In genomic region chr11:44519989-44520737, GRCh38 we compare ENCODE assay signal across 21 cellular contexts. TPM values are rescaled to one million over a fixed set of nuclear protein-coding genes. Genes with fewer than 3 reads are reported as not detected.
DNase-seq lines count a peak whose midpoint lies in the region; ATAC-seq and TF ChIP-seq lines count a peak whose summit lies in the region.
"Had no signal": no experiment of that assay in that cellular context is flagged by ENCODE, and none has a peak within 500 bp of the region (broad histone marks: within the 10 kb centered on the region; RNA-seq: fewer than 3 reads in every experiment).

No MANE protein-coding gene starts in this region.

- H3K27ac Mint-ChIP-seq in activated naive CD4-positive, alpha-beta T cell treated with anti-CD3 and anti-CD28 coated beads, Interleukin-2, amount 10 ng/mL, durations not matched to agents 7 days and 5 days: no peak overlapping the region
- H3K27ac Mint-ChIP-seq: activated T-helper 2 cell treated with anti-CD3 and anti-CD28 coated beads, Interferon-gamma antibody, Interleukin-2, Interleukin-4, amounts not matched to agents 10 μg/mL and 5 μg/mL and 100 μg/mL, durations not matched to agents 14 hours and 24 hours and 36 hours; CD8-positive, alpha-beta memory T cell; T-helper 1 cell treated with Interleukin-12 subunit alpha and Interleukin-12 subunit beta and Interleukin-4 antibody, amounts not matched to agents 30 μg/mL and 1 μg/mL, for 36 hours had no signal

- 11% methylated on average over 17 of the region's 43 CpGs; no CpG with 5 or more reads in 1 of the 2 experiments for WGBS in IMR-90 (ENCODE audit: extremely low coverage in 2 of 2, insufficient read length in 1 of 2), 2 experiments
- WGBS in heart right ventricle, 2 donors: 52 to 64% methylated on average over 43 of the region's 43 CpGs

- no peaks in the 10 kb centered on the region for H3K79me1 ChIP-seq in IMR-90 (ENCODE audit: low read depth in 1 of 2, low read length in 2 of 2)

- H2AK9ac ChIP-seq in IMR-90 (replicated peaks; ENCODE audit: low read depth, low read length, poor library complexity): no peak overlapping the region

- no peaks in the 10 kb centered on the region for H3K9me1 ChIP-seq in IMR-90 (ENCODE audit: insufficient read depth, low read length)

- no peaks in the 10 kb centered on the region for H3K36me3 Mint-ChIP-seq in activated naive CD4-positive, alpha-beta T cell treated with anti-CD3 and anti-CD28 coated beads, Interleukin-2, amount 10 ng/mL, durations not matched to agents 7 days and 5 days
- H3K36me3 Mint-ChIP-seq: brain; CD8-positive, alpha-beta memory T cell had no signal

- no peak overlapping the region for H3K14ac ChIP-seq in IMR-90 (replicated peaks; ENCODE audit: low read depth, low read length)

- DNase-seq in IMR-90 (no peak), heart right ventricle (peak; percentile 20 to 39), mucosa of gallbladder (ENCODE audit: low spot score) (peak; percentile 31), DMS79 (lab: John Stamatoyannopoulos, UW) (no peak), putamen (ENCODE audit: low spot score) (no peak), midbrain (lab: John Stamatoyannopoulos, UW) (no peak)
- no peak for DNase-seq in activated naive CD4-positive, alpha-beta T cell treated with anti-CD3 and anti-CD28 coated beads, Interleukin-2, amount 10 ng/mL, durations not matched to agents 7 days and 5 days
- DNase-seq: activated CD4-positive, alpha-beta T cell treated with anti-CD3 and anti-CD28 coated beads for 48 hours; CD8-positive, alpha-beta memory T cell; cortex of kidney; NCI-H1930; NCI-H2227 treated with DMSO at 0.1 percent for 48 hours; NCI-H82; right lobe of liver; SHP77 treated with DMSO at 0.1 percent for 48 hours had no signal

- no peak overlapping the region for H3K56ac ChIP-seq in IMR-90 (ENCODE audit: extremely low read depth, insufficient read depth, low read length)

- no peak overlapping the region for H3K23ac ChIP-seq in IMR-90 (ENCODE audit: low read depth, low read length)

- dilution Hi-C loops in IMR-90 (cut with HindIII; ENCODE audit: low sequenced_read_pairs, unreplicated experiment): no loop called here

- H4K91ac ChIP-seq in IMR-90 (ENCODE audit: insufficient read depth, low read depth, low read length): no peak overlapping the region

- H3K27me3 Mint-ChIP-seq in activated naive CD4-positive, alpha-beta T cell treated with anti-CD3 and anti-CD28 coated beads, Interleukin-2, amount 10 ng/mL, durations not matched to agents 7 days and 5 days: peaks cover 66% of the 10 kb centered on the region

- H3K27me3 ChIP-seq in IMR-90 (ENCODE audit: control insufficient read depth, insufficient read depth, low read length) (peaks cover 43% of the 10 kb centered on the region), heart right ventricle (peaks cover 0 to 4% (median 0%) of the 10 kb centered on the region in 7 donors), stomach smooth muscle (ENCODE audit: control insufficient read depth in 1 of 2, insufficient read depth in 2 of 2, low read length in 2 of 2) (peaks cover 6 to 7% of the 10 kb centered on the region in 2 donors)
- H3K27me3 ChIP-seq: right lobe of liver, thyroid gland had no signal

- no peak overlapping the region for H2BK5ac ChIP-seq in IMR-90 (ENCODE audit: low read depth, low read length, poor library complexity, severe bottlenecking)

- no peak overlapping the region for H3K4me2 ChIP-seq in IMR-90 (ENCODE audit: low read depth, low read length)
- H3K4me2 ChIP-seq: KMS-11 had no signal

- no peaks in the 10 kb centered on the region for H3K9me3 ChIP-seq in IMR-90 (ENCODE audit: control insufficient read depth, insufficient read depth, low read length)
- H3K9me3 ChIP-seq in heart right ventricle: no peaks in the 10 kb centered on the region
- no peaks in the 10 kb centered on the region for H3K9me3 ChIP-seq in stomach smooth muscle (ENCODE audit: control insufficient read depth in 2 of 2, low read length in 2 of 2)
- H3K9me3 ChIP-seq: right lobe of liver, thyroid gland had no signal

- no peak overlapping the region for H3K4me3 Mint-ChIP-seq in activated naive CD4-positive, alpha-beta T cell treated with anti-CD3 and anti-CD28 coated beads, Interleukin-2, amount 10 ng/mL, durations not matched to agents 7 days and 5 days
- H3K4me3 Mint-ChIP-seq: CD8-positive, alpha-beta memory T cell; T-helper 1 cell treated with Interleukin-12 subunit alpha and Interleukin-12 subunit beta and Interleukin-4 antibody, amounts not matched to agents 30 μg/mL and 1 μg/mL, for 36 hours had no signal

- no peak overlapping the region for H2AK5ac ChIP-seq in IMR-90 (ENCODE audit: low read depth, low read length)

- POLR2A ChIA-PET in IMR-90 (lab: Charles Lee; ENCODE audit: unreplicated experiment): no interaction called here

- no peak overlapping the region for H2AFZ ChIP-seq in IMR-90 (replicated peaks; ENCODE audit: low read length, poor library complexity)

- H3K4me1 ChIP-seq in IMR-90 (ENCODE audit: control insufficient read depth, insufficient read depth, low read length) (no peaks in the 10 kb centered on the region), heart right ventricle (peaks cover 0 to 41% (median 21%) of the 10 kb centered on the region in 9 donors), stomach smooth muscle (ENCODE audit: control insufficient read depth, insufficient read depth, low read length) (peaks cover 15% of the 10 kb centered on the region)
- H3K4me1 ChIP-seq: right lobe of liver, thyroid gland had no signal

- no peak overlapping the region for H2BK15ac ChIP-seq in IMR-90 (ENCODE audit: low read depth, low read length)

- H3K4me3 ChIP-seq in IMR-90 (ENCODE audit: insufficient read depth, low read depth, low read length) (no peak overlapping the region), heart right ventricle (peak overlapping the region in 5 of 10 donors; percentile 2 to 32 (median 22)), stomach smooth muscle (ENCODE audit: low read length in 2 of 2) (peak overlapping the region in 1 of 2 donors; percentile 49)
- H3K4me3 ChIP-seq: right lobe of liver, thyroid gland had no signal

- H3K27ac ChIP-seq in IMR-90 (ENCODE audit: insufficient read depth, low read length): no peak overlapping the region
- peak overlapping the region in 5 of 10 donors; percentile 21 to 77 (median 60) for H3K27ac ChIP-seq in heart right ventricle
- peak overlapping the region; percentile 18 for H3K27ac ChIP-seq in stomach smooth muscle (ENCODE audit: low read length)
- H3K27ac ChIP-seq: KMS-11, right lobe of liver, thyroid gland had no signal

- no peak for TF ChIP-seq RAD21 in IMR-90 (IDR thresholded peaks at IDR 0.05; ENCODE audit: low read length)

- TF ChIP-seq CTCF in IMR-90 (conservative IDR thresholded peaks at IDR 0.05; ENCODE audit: low read depth, low read length): no peak
- TF ChIP-seq CTCF in heart right ventricle (IDR thresholded peaks at IDR 0.05): no peak

- H3K36me3 ChIP-seq in IMR-90 (ENCODE audit: control insufficient read depth, insufficient read depth, low read length) (no peaks in the 10 kb centered on the region), heart right ventricle (no peaks in the 10 kb centered on the region), stomach smooth muscle (ENCODE audit: control insufficient read depth in 2 of 2, insufficient read depth in 2 of 2, low read length in 2 of 2) (no peaks in the 10 kb centered on the region)
- H3K36me3 ChIP-seq: right lobe of liver, thyroid gland had no signal

- H3K4me1 Mint-ChIP-seq in activated naive CD4-positive, alpha-beta T cell treated with anti-CD3 and anti-CD28 coated beads, Interleukin-2, amount 10 ng/mL, durations not matched to agents 7 days and 5 days: peaks cover 2% of the 10 kb centered on the region

- H2BK120ac ChIP-seq in IMR-90 (ENCODE audit: low read depth, low read length): no peak overlapping the region

- H4K20me1 ChIP-seq in IMR-90 (ENCODE audit: insufficient read depth, low read length): no peaks in the 10 kb centered on the region

- in situ Hi-C loops in IMR-90 (cut with MboI; ENCODE audit: low sequenced_read_pairs): no loop called here

- ATAC-seq in IMR-90 (ENCODE audit: low read depth) (peak; percentile 14; the same call in 1 of the 2 replicates), heart right ventricle (peak; percentile 40 to 69 (median 58))

- CTCF ChIA-PET in IMR-90 (lab: Yijun Ruan, JAX): no interaction called here
- CTCF ChIA-PET in activated naive CD4-positive, alpha-beta T cell treated with anti-CD3 and anti-CD28 coated beads, Interleukin-2, amount 10 ng/mL, durations not matched to agents 7 days and 5 days (lab: Charles Lee): no interaction called here

- H3K18ac ChIP-seq in IMR-90 (ENCODE audit: low read depth, low read length): no peak overlapping the region

- no peak overlapping the region for H4K8ac ChIP-seq in IMR-90 (ENCODE audit: low read depth in 2 of 2, low read length in 2 of 2)

- no peaks in the 10 kb centered on the region for H3K9me3 Mint-ChIP-seq in activated naive CD4-positive, alpha-beta T cell treated with anti-CD3 and anti-CD28 coated beads, Interleukin-2, amount 10 ng/mL, durations not matched to agents 7 days and 5 days
- H3K9me3 Mint-ChIP-seq: activated T-helper 2 cell treated with anti-CD3 and anti-CD28 coated beads, Interferon-gamma antibody, Interleukin-2, Interleukin-4, amounts not matched to agents 10 μg/mL and 5 μg/mL and 100 μg/mL, durations not matched to agents 14 hours and 24 hours and 36 hours; CD8-positive, alpha-beta memory T cell; T-helper 1 cell treated with Interleukin-12 subunit alpha and Interleukin-12 subunit beta and Interleukin-4 antibody, amounts not matched to agents 30 μg/mL and 1 μg/mL, for 36 hours had no signal

- H4K5ac ChIP-seq in IMR-90 (ENCODE audit: low read depth, low read length): no peak overlapping the region

- BruUV-seq in IMR-90 (replicated peaks; lab: Mats Ljungman, UMichigan): no TSS peak

- no peak for TF ChIP-seq POLR2A in IMR-90 (IDR thresholded peaks at IDR 0.05; ENCODE audit: low read depth, low read length)

- intact Hi-C loops in IMR-90 (cut with micrococcal nuclease): no loop called here
- intact Hi-C loops in heart right ventricle (cut with DNase I): no loop called here

- H2BK20ac ChIP-seq in IMR-90 (ENCODE audit: low read depth, low read length): no peak overlapping the region

- H3K9ac ChIP-seq in IMR-90 (ENCODE audit: low read depth, low read length) (no peak overlapping the region), stomach smooth muscle (ENCODE audit: low read length in 2 of 2) (no peak overlapping the region)
- H3K9ac ChIP-seq: KMS-11 had no signal

- H3K4ac ChIP-seq in IMR-90 (ENCODE audit: low read depth, low read length): no peak overlapping the region

TF ChIP-seq in IMR-90, 13 proteins besides CTCF, POLR2A, EP300 and RAD21:
- no peak for TF ChIP-seq RCOR1 (IDR thresholded peaks at IDR 0.05; ENCODE audit: insufficient replicate concordance, low read length)
TF ChIP-seq in IMR-90: peak in this region for 0.

RNA-seq across cellular contexts. Expression of gene CD82, which starts 45.3 kb away (rescaled TPM):
- total RNA-seq in IMR-90 (2012; rRNA removed) (18.9 and 32.8 TPM in 2 replicates), heart right ventricle (10 to 100 TPM; 25.8 to 66.7 (median 35.2) TPM), mucosa of gallbladder (152 TPM)
- polyA plus RNA-seq in IMR-90 (2012; rRNA removed) (46.1 and 49.4 TPM in 2 replicates), heart right ventricle (10 to 100 TPM; 18.5 to 70.4 TPM)
- 45.9 and 112 TPM in 2 replicates for polyA plus RNA-seq in IMR-90 (2012; cell fraction: cytosol; rRNA removed)
- 14.7 and 27.3 TPM in 2 replicates for polyA plus RNA-seq in IMR-90 (2012; cell fraction: nucleus; rRNA removed; ENCODE audit: low replicate concordance)

Comparison
In these comparisons a context has a peak if more than half of its experiments do, and no peak if none do; other contexts are left out.
1. DNase-seq: peak in heart right ventricle (2 of 2) and mucosa of gallbladder (single experiment); none in IMR-90 (single experiment), DMS79 (single experiment), activated naive CD4-positive, alpha-beta T cell treated with anti-CD3 and anti-CD28 coated beads, Interleukin-2, amount 10 ng/mL, durations not matched to agents 7 days and 5 days (single experiment), putamen (single experiment) and midbrain (single experiment).